Comparison of ENCODE assay signal across 9 cellular contexts in genomic region chr17:19579867-19580565, GRCh38. TPM values are rescaled to one million over a fixed set of nuclear protein-coding genes. Genes with fewer than 3 reads are reported as not detected.
DNase-seq lines count a peak whose midpoint lies in the region; ATAC-seq and TF ChIP-seq lines count a peak whose summit lies in the region.
"Had no signal": no experiment of that assay in that cellular context is flagged by ENCODE, and none has a peak within 500 bp of the region (broad histone marks: within the 10 kb centered on the region; RNA-seq: fewer than 3 reads in every experiment).

No MANE protein-coding gene starts in this region.

- H3K27ac Mint-ChIP-seq in T-cell = no peak overlapping the region
- no peak overlapping the region for H3K27ac Mint-ChIP-seq in CD4-positive, alpha-beta T cell

- peak overlapping the region; percentile 14 for H3K4me3 ChIP-seq in AG09309 (ENCODE audit: control insufficient read depth, low read depth, low read length)
- H3K4me3 ChIP-seq in neuronal stem cell (ENCODE audit: low read length in 2 of 2) = peak overlapping the region in 1 of 2 donors; percentile 77
- H3K4me3 ChIP-seq: SK-N-MC had no signal

- H3K4me2 ChIP-seq in neuronal stem cell (ENCODE audit: insufficient read depth, low read length, poor library complexity, severe bottlenecking) = peak overlapping the region; percentile 89

- H3K27ac ChIP-seq in neuronal stem cell (replicated peaks; ENCODE audit: low read length) = no peak overlapping the region
- H3K27ac ChIP-seq in CD4-positive, alpha-beta T cell (ENCODE audit: low read depth, low read length) = no peak overlapping the region
- H3K27ac ChIP-seq: SK-N-MC had no signal

- H3K4me3 Mint-ChIP-seq in T-cell = peak overlapping the region in 2 of 3 donors; percentile 57 to 60
- no peak overlapping the region for H3K4me3 Mint-ChIP-seq in CD4-positive, alpha-beta T cell

- H3K14ac ChIP-seq in neuronal stem cell (ENCODE audit: low read length) = peak overlapping the region; percentile 89

- H3K23ac ChIP-seq in neuronal stem cell (ENCODE audit: low read depth, low read length, poor library complexity) = peak overlapping the region; percentile 89

- POLR2A ChIA-PET in T-cell (lab: Charles Lee) = no interaction called here
- POLR2A ChIA-PET in CD4-positive, alpha-beta T cell (lab: Charles Lee) = interaction anchor here (0.6 kb wide), 1 partner anchor 46 kb away, joined by 3 read pairs; no protein-coding TSS in a partner anchor

- H2BK5ac ChIP-seq in neuronal stem cell (ENCODE audit: low read length) = no peak overlapping the region

- CTCF ChIA-PET in T-cell (lab: Charles Lee) = no interaction called here
- CTCF ChIA-PET in CD4-positive, alpha-beta T cell (lab: Charles Lee) = no interaction called here

- no peaks in the 10 kb centered on the region for H3K4me1 ChIP-seq in neuronal stem cell (ENCODE audit: control insufficient read depth in 2 of 2, insufficient read depth in 1 of 2, low read depth in 1 of 2, low read length in 2 of 2)

- H2BK15ac ChIP-seq in neuronal stem cell (ENCODE audit: low read length) = peak overlapping the region; percentile 7

- H4K91ac ChIP-seq in neuronal stem cell (ENCODE audit: low read depth, low read length, poor library complexity) = no peak overlapping the region

- peaks cover 0 to 3% (median 2%) of the 10 kb centered on the region in 3 donors for H3K4me1 Mint-ChIP-seq in T-cell
- no peaks in the 10 kb centered on the region for H3K4me1 Mint-ChIP-seq in CD4-positive, alpha-beta T cell (ENCODE audit: low read depth)

- H2AK5ac ChIP-seq in neuronal stem cell (ENCODE audit: low read depth, low read length) = peak overlapping the region; percentile 35

- H3K27me3 Mint-ChIP-seq in T-cell = peaks cover 27 to 38% of the 10 kb centered on the region in 2 donors
- H3K27me3 Mint-ChIP-seq in CD4-positive, alpha-beta T cell = peaks cover 39% of the 10 kb centered on the region

- H3K79me1 ChIP-seq in neuronal stem cell (ENCODE audit: low read depth, low read length) = no peaks in the 10 kb centered on the region

- H3K27me3 ChIP-seq in neuronal stem cell (ENCODE audit: control insufficient read depth in 3 of 3, insufficient read depth in 3 of 3, low read depth in 1 of 3, low read length in 3 of 3) = peaks cover 0 to 13% (median 4%) of the 10 kb centered on the region in 3 experiments
- peaks cover 32% of the 10 kb centered on the region for H3K27me3 ChIP-seq in CD4-positive, alpha-beta T cell (ENCODE audit: control insufficient read depth, insufficient read depth, low read length)

- no peak overlapping the region for H4K8ac ChIP-seq in neuronal stem cell (ENCODE audit: low read depth, low read length)

- H3K9me3 ChIP-seq in neuronal stem cell (replicated peaks in 1 of 2; ENCODE audit: control insufficient read depth in 2 of 2, insufficient read depth in 1 of 2, low read depth in 1 of 2, low read length in 2 of 2) = no peaks in the 10 kb centered on the region
- no peaks in the 10 kb centered on the region for H3K9me3 ChIP-seq in CD4-positive, alpha-beta T cell (ENCODE audit: control insufficient read depth, low read length)

- DNase-seq in AG09309 (ENCODE audit: low read depth) = no peak
- DNase-seq in T-cell = no peak
- peak; percentile 49 for DNase-seq in Right ventricle myocardium superior
- no peak for DNase-seq in neuronal stem cell (ENCODE audit: low spot score)
- DNase-seq in NCI-H2196 (lab: John Stamatoyannopoulos, UW; ENCODE audit: unreplicated experiment) = no peak
- DNase-seq in stimulated activated CD4-positive, alpha-beta T cell treated with anti-CD3 and anti-CD28 coated beads, Interleukin-2, amount 100 ng/mL, for 48 hours = no peak
- DNase-seq in CD4-positive, alpha-beta T cell = no peak

- no peak overlapping the region for H2BK120ac ChIP-seq in neuronal stem cell (ENCODE audit: low read depth, low read length)

- no CpG with 5 or more reads among the region's 76 CpGs for WGBS in neuronal stem cell (ENCODE audit: extremely low coverage in 2 of 2, insufficient read length in 2 of 2, insufficient replicate concordance in 1 of 2), 2 donors

- H3K9me3 Mint-ChIP-seq in T-cell = no peaks in the 10 kb centered on the region
- no peaks in the 10 kb centered on the region for H3K9me3 Mint-ChIP-seq in CD4-positive, alpha-beta T cell

- peak overlapping the region; percentile 97 for H3K18ac ChIP-seq in neuronal stem cell (ENCODE audit: low read length)

- peak overlapping the region; percentile 41 for H2BK12ac ChIP-seq in neuronal stem cell (ENCODE audit: low read length)

- intact Hi-C loops in Right ventricle myocardium superior (cut with DNase I) = no loop called here
- intact Hi-C loops in CD4-positive, alpha-beta T cell (cut with DNase I, micrococcal nuclease) = no loop called here

- ATAC-seq in T-cell (replicated peaks in 1 of 4) (peak in 3 of 4 experiments; percentile 14 to 44 (median 43)), Right ventricle myocardium superior (ENCODE audit: poor library complexity) (peak; percentile 76)
- ATAC-seq in activated CD4-positive, CD25-positive, alpha-beta regulatory T cell treated with anti-CD3 and anti-CD28 coated beads, Interleukin-2, amount 50 U/mL, for 24 hours = no peak
- no peak for ATAC-seq in CD4-positive, alpha-beta T cell (ENCODE audit: poor library complexity)

- TF ChIP-seq CTCF in AG09309 (IDR thresholded peaks at IDR 0.05; ENCODE audit: control insufficient read depth, insufficient read depth, low read depth, low read length, missing control alignments) = no peak
- TF ChIP-seq CTCF in CD4-positive, alpha-beta T cell (IDR thresholded peaks at IDR 0.05) = no peak

- H3K36me3 ChIP-seq in neuronal stem cell (replicated peaks in 1 of 2; ENCODE audit: control insufficient read depth in 2 of 2, insufficient read depth in 2 of 2, low read length in 2 of 2) = no peaks in the 10 kb centered on the region

- no peak overlapping the region for H2AFZ ChIP-seq in neuronal stem cell (ENCODE audit: low read length)

- no peaks in the 10 kb centered on the region for H3K36me3 Mint-ChIP-seq in T-cell
- H3K36me3 Mint-ChIP-seq in CD4-positive, alpha-beta T cell (ENCODE audit: low read depth) = no peaks in the 10 kb centered on the region

- peak overlapping the region; percentile 77 for H3K9ac ChIP-seq in neuronal stem cell (ENCODE audit: low read depth, low read length, poor library complexity)

- H3K4ac ChIP-seq in neuronal stem cell (ENCODE audit: low read length) = peak overlapping the region; percentile 66

RNA-seq across cellular contexts. Expression of gene SLC47A1, which starts 46.4 kb away (rescaled TPM):
- under 1 TPM in 4 of 5 donors, not detected in 1; 0.10 to 0.66 (median 0.31) TPM for total RNA-seq in T-cell
- 3.7 TPM for total RNA-seq in Right ventricle myocardium superior
- 1.4 TPM for polyA plus RNA-seq in neuronal stem cell (2013, experiment 1 of 2)
- 1.0 TPM for polyA plus RNA-seq in neuronal stem cell (2013, experiment 2 of 2)
- not detected for total RNA-seq in CD4-positive, alpha-beta T cell

Comparison
In these comparisons a context has a peak if more than half of its experiments do, and no peak if none do; other contexts are left out.
1. ATAC-seq: peak in T-cell (3 of 4) and Right ventricle myocardium superior (single experiment); none in activated CD4-positive, CD25-positive, alpha-beta regulatory T cell treated with anti-CD3 and anti-CD28 coated beads, Interleukin-2, amount 50 U/mL, for 24 hours (0 of 2) and CD4-positive, alpha-beta T cell (single experiment).